3 cellular contexts compared by ENCODE assay signal in the genomic region with DNA sequence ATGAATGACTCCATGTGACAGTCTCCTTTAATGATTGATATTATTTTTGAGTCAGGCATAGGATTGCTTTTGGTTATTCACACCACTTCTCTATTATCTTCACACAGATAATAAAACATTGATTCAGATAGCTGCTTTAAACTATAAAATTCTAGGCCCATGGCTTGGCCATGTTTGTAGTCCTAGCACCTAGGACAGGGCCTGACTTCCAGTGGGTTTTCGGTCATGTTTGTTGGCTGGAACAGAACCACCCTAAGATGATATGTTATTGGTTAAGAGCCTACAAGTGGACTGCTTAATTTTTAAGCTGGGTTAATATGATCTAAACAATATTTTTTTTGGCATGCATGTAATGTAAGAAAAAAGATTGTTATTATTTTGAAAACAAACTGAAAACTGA.
TF ChIP-seq lines count a peak whose summit lies in the region.

No MANE protein-coding gene starts in this region.

TF ChIP-seq in A549, 52 proteins besides CTCF, POLR2A, EP300 and RAD21:
- TF ChIP-seq, protein P1, sequence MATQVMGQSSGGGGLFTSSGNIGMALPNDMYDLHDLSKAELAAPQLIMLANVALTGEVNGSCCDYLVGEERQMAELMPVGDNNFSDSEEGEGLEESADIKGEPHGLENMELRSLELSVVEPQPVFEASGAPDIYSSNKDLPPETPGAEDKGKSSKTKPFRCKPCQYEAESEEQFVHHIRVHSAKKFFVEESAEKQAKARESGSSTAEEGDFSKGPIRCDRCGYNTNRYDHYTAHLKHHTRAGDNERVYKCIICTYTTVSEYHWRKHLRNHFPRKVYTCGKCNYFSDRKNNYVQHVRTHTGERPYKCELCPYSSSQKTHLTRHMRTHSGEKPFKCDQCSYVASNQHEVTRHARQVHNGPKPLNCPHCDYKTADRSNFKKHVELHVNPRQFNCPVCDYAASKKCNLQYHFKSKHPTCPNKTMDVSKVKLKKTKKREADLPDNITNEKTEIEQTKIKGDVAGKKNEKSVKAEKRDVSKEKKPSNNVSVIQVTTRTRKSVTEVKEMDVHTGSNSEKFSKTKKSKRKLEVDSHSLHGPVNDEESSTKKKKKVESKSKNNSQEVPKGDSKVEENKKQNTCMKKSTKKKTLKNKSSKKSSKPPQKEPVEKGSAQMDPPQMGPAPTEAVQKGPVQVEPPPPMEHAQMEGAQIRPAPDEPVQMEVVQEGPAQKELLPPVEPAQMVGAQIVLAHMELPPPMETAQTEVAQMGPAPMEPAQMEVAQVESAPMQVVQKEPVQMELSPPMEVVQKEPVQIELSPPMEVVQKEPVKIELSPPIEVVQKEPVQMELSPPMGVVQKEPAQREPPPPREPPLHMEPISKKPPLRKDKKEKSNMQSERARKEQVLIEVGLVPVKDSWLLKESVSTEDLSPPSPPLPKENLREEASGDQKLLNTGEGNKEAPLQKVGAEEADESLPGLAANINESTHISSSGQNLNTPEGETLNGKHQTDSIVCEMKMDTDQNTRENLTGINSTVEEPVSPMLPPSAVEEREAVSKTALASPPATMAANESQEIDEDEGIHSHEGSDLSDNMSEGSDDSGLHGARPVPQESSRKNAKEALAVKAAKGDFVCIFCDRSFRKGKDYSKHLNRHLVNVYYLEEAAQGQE (IDR thresholded peaks at IDR 0.05): peak; percentile 54; the same call in 1 of the 2 replicates
- TF ChIP-seq NFE2L2 (conservative IDR thresholded peaks at IDR 0.05; ENCODE audit: low read length): no peak

TF ChIP-seq in HCT116, 20 proteins besides CTCF, POLR2A, EP300 and RAD21 (continued from another document):
- TF ChIP-seq, protein P1 (IDR thresholded peaks at IDR 0.05; ENCODE audit: low read depth): 0 out of 2 replicates have a peak, but pooled peaks have one; percentile 9
TF ChIP-seq in HCT116: peak in this region for 1.

TF ChIP-seq in WTC11, 78 proteins besides CTCF, POLR2A, EP300 and RAD21 (continued from another document):
- no peak for TF ChIP-seq JAZF1 (CRISPR knock-in tag; IDR thresholded peaks at IDR 0.05)
- no peak for TF ChIP-seq CBFB (CRISPR knock-in tag; IDR thresholded peaks at IDR 0.05; ENCODE audit: low read depth)
- TF ChIP-seq, protein P2, sequence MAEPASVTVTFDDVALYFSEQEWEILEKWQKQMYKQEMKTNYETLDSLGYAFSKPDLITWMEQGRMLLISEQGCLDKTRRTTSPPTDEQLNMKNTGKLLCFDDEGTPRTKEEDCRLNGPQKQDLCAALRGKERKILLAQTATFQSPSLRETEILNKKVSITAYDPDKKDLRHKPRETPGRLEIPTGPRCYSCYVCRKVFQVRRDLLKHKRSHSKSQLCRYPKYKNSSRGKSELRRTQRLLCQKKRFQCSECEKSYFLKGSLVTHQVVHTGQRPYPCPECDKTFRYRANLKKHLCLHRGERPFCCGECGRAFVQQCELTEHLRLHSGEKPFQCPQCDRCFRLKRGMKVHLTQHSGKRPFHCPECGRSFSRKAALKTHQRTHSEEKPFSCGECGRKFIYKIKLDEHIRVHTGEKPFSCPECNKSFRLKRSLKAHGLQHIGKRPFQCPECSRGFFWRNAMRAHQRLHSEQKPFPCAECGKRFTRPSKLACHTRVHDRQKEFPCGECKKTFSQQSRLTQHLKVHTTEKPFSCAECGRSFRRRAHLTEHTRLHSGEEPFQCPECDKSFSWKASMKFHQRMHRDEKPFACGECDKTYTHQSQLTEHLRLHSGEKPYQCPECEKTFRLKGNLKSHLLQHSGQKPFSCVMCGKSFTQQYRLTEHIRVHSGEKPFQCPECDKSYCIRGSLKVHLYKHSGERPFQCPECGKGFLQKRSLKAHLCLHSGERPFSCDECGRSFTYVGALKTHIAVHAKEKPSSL (CRISPR knock-in tag; conservative IDR thresholded peaks at IDR 0.05): no peak
- TF ChIP-seq, protein P3, sequence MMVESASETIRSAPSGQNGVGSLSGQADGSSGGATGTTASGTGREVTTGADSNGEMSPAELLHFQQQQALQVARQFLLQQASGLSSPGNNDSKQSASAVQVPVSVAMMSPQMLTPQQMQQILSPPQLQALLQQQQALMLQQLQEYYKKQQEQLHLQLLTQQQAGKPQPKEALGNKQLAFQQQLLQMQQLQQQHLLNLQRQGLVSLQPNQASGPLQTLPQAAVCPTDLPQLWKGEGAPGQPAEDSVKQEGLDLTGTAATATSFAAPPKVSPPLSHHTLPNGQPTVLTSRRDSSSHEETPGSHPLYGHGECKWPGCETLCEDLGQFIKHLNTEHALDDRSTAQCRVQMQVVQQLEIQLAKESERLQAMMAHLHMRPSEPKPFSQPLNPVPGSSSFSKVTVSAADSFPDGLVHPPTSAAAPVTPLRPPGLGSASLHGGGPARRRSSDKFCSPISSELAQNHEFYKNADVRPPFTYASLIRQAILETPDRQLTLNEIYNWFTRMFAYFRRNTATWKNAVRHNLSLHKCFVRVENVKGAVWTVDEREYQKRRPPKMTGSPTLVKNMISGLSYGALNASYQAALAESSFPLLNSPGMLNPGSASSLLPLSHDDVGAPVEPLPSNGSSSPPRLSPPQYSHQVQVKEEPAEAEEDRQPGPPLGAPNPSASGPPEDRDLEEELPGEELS (CRISPR knock-in tag; IDR thresholded peaks at IDR 0.05): no peak
- no peak for TF ChIP-seq ELF4 (CRISPR knock-in tag; IDR thresholded peaks at IDR 0.05; ENCODE audit: low read depth)
- no peak for TF ChIP-seq ZNF232 (CRISPR knock-in tag; IDR thresholded peaks at IDR 0.05)
- TF ChIP-seq ETV6 (CRISPR knock-in tag; IDR thresholded peaks at IDR 0.05): no peak
- TF ChIP-seq RORB (CRISPR knock-in tag; IDR thresholded peaks at IDR 0.05): no peak
- TF ChIP-seq ESRRA (CRISPR knock-in tag; IDR thresholded peaks at IDR 0.05; ENCODE audit: borderline replicate concordance): no peak
- TF ChIP-seq, protein P4, sequence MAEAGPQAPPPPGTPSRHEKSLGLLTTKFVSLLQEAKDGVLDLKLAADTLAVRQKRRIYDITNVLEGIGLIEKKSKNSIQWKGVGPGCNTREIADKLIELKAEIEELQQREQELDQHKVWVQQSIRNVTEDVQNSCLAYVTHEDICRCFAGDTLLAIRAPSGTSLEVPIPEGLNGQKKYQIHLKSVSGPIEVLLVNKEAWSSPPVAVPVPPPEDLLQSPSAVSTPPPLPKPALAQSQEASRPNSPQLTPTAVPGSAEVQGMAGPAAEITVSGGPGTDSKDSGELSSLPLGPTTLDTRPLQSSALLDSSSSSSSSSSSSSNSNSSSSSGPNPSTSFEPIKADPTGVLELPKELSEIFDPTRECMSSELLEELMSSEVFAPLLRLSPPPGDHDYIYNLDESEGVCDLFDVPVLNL (CRISPR knock-in tag; IDR thresholded peaks at IDR 0.05; ENCODE audit: borderline replicate concordance, low read depth): no peak
- TF ChIP-seq ZNF263 (CRISPR knock-in tag; IDR thresholded peaks at IDR 0.05; ENCODE audit: low read depth): no peak
- no peak for TF ChIP-seq SMAD3 (CRISPR knock-in tag; IDR thresholded peaks at IDR 0.05; ENCODE audit: borderline replicate concordance)
- TF ChIP-seq, protein P5, sequence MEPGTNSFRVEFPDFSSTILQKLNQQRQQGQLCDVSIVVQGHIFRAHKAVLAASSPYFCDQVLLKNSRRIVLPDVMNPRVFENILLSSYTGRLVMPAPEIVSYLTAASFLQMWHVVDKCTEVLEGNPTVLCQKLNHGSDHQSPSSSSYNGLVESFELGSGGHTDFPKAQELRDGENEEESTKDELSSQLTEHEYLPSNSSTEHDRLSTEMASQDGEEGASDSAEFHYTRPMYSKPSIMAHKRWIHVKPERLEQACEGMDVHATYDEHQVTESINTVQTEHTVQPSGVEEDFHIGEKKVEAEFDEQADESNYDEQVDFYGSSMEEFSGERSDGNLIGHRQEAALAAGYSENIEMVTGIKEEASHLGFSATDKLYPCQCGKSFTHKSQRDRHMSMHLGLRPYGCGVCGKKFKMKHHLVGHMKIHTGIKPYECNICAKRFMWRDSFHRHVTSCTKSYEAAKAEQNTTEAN (CRISPR knock-in tag; IDR thresholded peaks at IDR 0.05): no peak
